8 cellular contexts compared by ENCODE assay signal in genomic region chr10:86798636-86799035, GRCh38.
DNase-seq lines count a peak whose midpoint lies in the region; ATAC-seq and FAIRE-seq lines count a peak whose summit lies in the region.

No MANE protein-coding gene starts in this region.

- H3K4me3 ChIP-seq in iPS-18a (ENCODE audit: low read length): peak overlapping the region; percentile 3

- peak overlapping the region; percentile 24 for H3K9ac ChIP-seq in iPS-18a (ENCODE audit: low read length)

- no peaks in the 10 kb centered on the region for H3K27me3 Mint-ChIP-seq in stimulated activated memory B cell treated with anti-CD40 and anti-IgM and Interleukin-4, amounts not matched to agents 10 μg/mL and 1 μg/mL and 100 μg/mL, for 72 hours

- H3K4me1 ChIP-seq in iPS-18a (ENCODE audit: control insufficient read depth, low read depth, low read length): peaks cover 50% of the 10 kb centered on the region

- H3K27me3 ChIP-seq in iPS-18a (ENCODE audit: control insufficient read depth, insufficient read depth, low read length): no peaks in the 10 kb centered on the region

- H3K9me3 Mint-ChIP-seq in stimulated activated memory B cell treated with anti-CD40 and anti-IgM and Interleukin-4, amounts not matched to agents 10 μg/mL and 1 μg/mL and 100 μg/mL, for 72 hours: no peaks in the 10 kb centered on the region

- H3K27ac ChIP-seq in iPS-18a (ENCODE audit: low read length): peak overlapping the region; percentile 9

- DNase-seq in EL (peak; percentile 33), NAMALWA (ENCODE audit: low spot score) (peak; percentile 45), NCI-H2171 treated with DMSO at 0.1 percent for 48 hours (lab: John Stamatoyannopoulos, UW) (no peak), HTR-8/SVneo (ENCODE audit: insufficient read length, low spot score) (no peak)
- DNase-seq in activated T-cell treated with anti-CD3 and anti-CD28 coated beads, Interleukin-2, amount 50 U/mL, for 48 hours: no peak

- peak; percentile 87 for ATAC-seq in GM21723 (IDR thresholded peaks at IDR 0.05; ENCODE audit: unreplicated experiment)
- no peak for ATAC-seq in stimulated activated memory B cell treated with anti-CD40 and anti-IgM and Interleukin-4, amounts not matched to agents 10 μg/mL and 1 μg/mL and 100 μg/mL, for 72 hours

- H3K9me3 ChIP-seq in iPS-18a (ENCODE audit: control insufficient read depth, low read depth, low read length): no peaks in the 10 kb centered on the region

- H3K4me3 Mint-ChIP-seq in stimulated activated memory B cell treated with anti-CD40 and anti-IgM and Interleukin-4, amounts not matched to agents 10 μg/mL and 1 μg/mL and 100 μg/mL, for 72 hours: no peak overlapping the region

- no peak overlapping the region for H3K27ac Mint-ChIP-seq in stimulated activated memory B cell treated with anti-CD40 and anti-IgM and Interleukin-4, amounts not matched to agents 10 μg/mL and 1 μg/mL and 100 μg/mL, for 72 hours

- FAIRE-seq in HTR-8/SVneo (lab: Jason Lieb, UNC): no peak

- H3K36me3 ChIP-seq in iPS-18a (ENCODE audit: control insufficient read depth, low read depth, low read length): peaks cover 4% of the 10 kb centered on the region

- H3K36me3 Mint-ChIP-seq in stimulated activated memory B cell treated with anti-CD40 and anti-IgM and Interleukin-4, amounts not matched to agents 10 μg/mL and 1 μg/mL and 100 μg/mL, for 72 hours: peaks cover 12% of the 10 kb centered on the region

- H3K4me1 Mint-ChIP-seq in stimulated activated memory B cell treated with anti-CD40 and anti-IgM and Interleukin-4, amounts not matched to agents 10 μg/mL and 1 μg/mL and 100 μg/mL, for 72 hours: peaks cover 29% of the 10 kb centered on the region

Comparison
In these comparisons a context has a peak if more than half of its experiments do, and no peak if none do; other contexts are left out.
1. DNase-seq: peak in EL (single experiment) and NAMALWA (single experiment); none in NCI-H2171 treated with DMSO at 0.1 percent for 48 hours (single experiment), HTR-8/SVneo (single experiment) and activated T-cell treated with anti-CD3 and anti-CD28 coated beads, Interleukin-2, amount 50 U/mL, for 48 hours (0 of 2).